In the genomic region with DNA sequence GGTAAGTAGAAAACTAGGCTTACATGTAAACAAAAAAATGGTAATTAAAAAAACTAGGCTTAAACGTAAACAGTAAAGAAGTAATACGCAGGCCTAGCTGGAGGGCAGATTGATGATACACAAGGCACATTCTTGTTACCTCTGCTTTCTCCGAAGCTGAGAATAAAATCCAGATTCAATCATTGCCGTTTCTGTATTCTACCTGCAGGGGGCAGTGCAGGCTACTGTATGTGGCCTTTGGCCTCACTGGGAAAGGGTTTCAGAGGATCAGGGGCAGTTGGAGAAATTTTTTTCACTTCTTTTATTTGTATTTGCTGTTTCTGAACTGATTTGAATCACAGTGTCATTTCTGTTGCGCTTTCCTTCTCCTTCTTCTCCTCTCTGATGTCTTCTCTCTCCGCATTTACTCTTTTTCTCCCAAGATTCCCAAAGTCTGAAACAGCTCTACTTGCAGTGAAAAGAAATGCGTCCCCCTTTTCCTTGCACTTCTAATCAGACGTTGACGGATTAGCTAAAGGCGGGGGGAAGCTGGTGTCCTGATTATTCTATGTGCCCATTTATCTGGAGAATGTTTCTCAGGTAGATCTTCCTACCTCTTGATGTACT, we compare ENCODE assay signal across 8 cellular contexts.
DNase-seq lines count a peak whose midpoint lies in the region; ATAC-seq and TF ChIP-seq lines count a peak whose summit lies in the region.

No MANE protein-coding gene starts in this region.

- no peaks in the 10 kb centered on the region for H3K4me1 Mint-ChIP-seq in type B pancreatic cell (ENCODE audit: unreplicated experiment)

- 45 to 50% methylated on average over 10 of the region's 10 CpGs for WGBS in esophagus squamous epithelium, 2 donors

- H3K36me3 ChIP-seq in esophagus squamous epithelium: no peaks in the 10 kb centered on the region

- no peaks in the 10 kb centered on the region for H3K4me1 ChIP-seq in esophagus squamous epithelium

- H3K27ac Mint-ChIP-seq in type B pancreatic cell: no peak overlapping the region

- no peak overlapping the region for H3K4me3 ChIP-seq in esophagus squamous epithelium

- no peaks in the 10 kb centered on the region for H3K27me3 ChIP-seq in esophagus squamous epithelium

- intact Hi-C loops in esophagus squamous epithelium (cut with DNase I): no loop called here

- peaks cover 4% of the 10 kb centered on the region for H3K27me3 Mint-ChIP-seq in type B pancreatic cell

- TF ChIP-seq CTCF in esophagus squamous epithelium (IDR thresholded peaks at IDR 0.05): peak; percentile 75 to 90 (median 82)
- TF ChIP-seq CTCF in type B pancreatic cell (conservative IDR thresholded peaks at IDR 0.05): peak; percentile 97

- H3K4me3 Mint-ChIP-seq in type B pancreatic cell: no peak overlapping the region

- DNase-seq in GDM1 (lab: John Stamatoyannopoulos, UW): peak; percentile 26
- peak; percentile 82 for DNase-seq in NOMO-1 treated with DMSO at 0.1 percent for 48 hours (lab: John Stamatoyannopoulos, UW; ENCODE audit: unreplicated experiment)
- peak; percentile 79 for DNase-seq in activated CD8-positive, alpha-beta memory T cell treated with anti-CD3 and anti-CD28 coated beads, Interleukin-2, amount 50 U/mL, for 48 hours
- DNase-seq in esophagus squamous epithelium (lab: John Stamatoyannopoulos, UW): no peak
- DNase-seq in nucleus accumbens (lab: John Stamatoyannopoulos, UW): peak in 32 of 56 donors; percentile 0 to 70 (median 10)
- no peak for DNase-seq in type B pancreatic cell (ENCODE audit: extremely low spot score, unreplicated experiment)

- ATAC-seq in HG03378 (IDR thresholded peaks at IDR 0.05; ENCODE audit: unreplicated experiment) (peak; percentile 56), GM19452 (IDR thresholded peaks at IDR 0.05; ENCODE audit: unreplicated experiment) (no peak)

- TF ChIP-seq POLR2A in esophagus squamous epithelium (IDR thresholded peaks at IDR 0.05): no peak

- no peaks in the 10 kb centered on the region for H3K9me3 ChIP-seq in esophagus squamous epithelium

- H3K36me3 Mint-ChIP-seq in type B pancreatic cell: no peaks in the 10 kb centered on the region

- no peaks in the 10 kb centered on the region for H3K9me3 Mint-ChIP-seq in type B pancreatic cell

- no peak overlapping the region for H3K27ac ChIP-seq in esophagus squamous epithelium

Comparison
In these comparisons a context has a peak if more than half of its experiments do, and no peak if none do; other contexts are left out.
1. DNase-seq: peak in GDM1 (single experiment), NOMO-1 treated with DMSO at 0.1 percent for 48 hours (single experiment), activated CD8-positive, alpha-beta memory T cell treated with anti-CD3 and anti-CD28 coated beads, Interleukin-2, amount 50 U/mL, for 48 hours (single experiment) and nucleus accumbens (32 of 56); none in esophagus squamous epithelium (single experiment) and type B pancreatic cell (single experiment).